ENCODE assay signal across 8 cellular contexts in the genomic region with DNA sequence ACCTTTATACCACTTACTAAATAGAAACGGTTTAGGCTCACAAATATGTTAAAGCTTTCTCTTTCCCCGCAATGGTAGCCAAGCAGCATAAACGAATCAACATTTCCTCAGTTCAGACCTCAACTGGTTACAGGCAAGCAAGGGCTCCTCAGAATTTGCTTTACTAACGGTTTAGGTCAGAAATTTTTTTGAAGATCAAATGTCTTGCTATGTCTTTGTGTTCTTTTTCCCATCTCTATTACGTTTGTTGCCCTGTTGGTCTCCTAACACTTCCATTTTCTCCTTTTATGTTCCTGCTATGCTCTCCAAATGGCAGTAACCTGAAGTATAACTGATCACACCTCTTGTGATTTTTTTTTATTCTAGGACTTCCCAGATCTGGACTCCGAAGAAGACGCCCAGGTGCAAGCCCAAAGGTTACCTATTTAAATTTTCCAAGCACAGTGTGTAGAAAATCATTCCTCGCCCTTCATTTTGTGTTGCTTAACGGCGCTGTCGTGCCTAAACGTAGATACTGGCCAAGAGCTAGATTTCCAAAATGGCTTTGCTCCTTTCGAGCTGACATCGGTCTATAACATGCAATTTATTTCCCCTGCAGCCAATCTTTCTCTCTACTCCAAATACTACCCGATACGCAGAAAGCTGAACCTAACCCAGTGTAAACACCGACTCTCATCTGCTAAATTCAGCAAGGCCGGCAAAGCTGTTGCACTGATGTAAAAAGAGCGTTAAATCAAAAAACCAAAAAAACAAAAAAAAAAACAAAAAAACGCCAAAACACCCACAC. TPM values are rescaled to one million over a fixed set of nuclear protein-coding genes. Genes with fewer than 3 reads are reported as not detected.
A peak's percentile ranks its signal among the peaks of the same experiment; 100 is the strongest.
DNase-seq lines count a peak whose midpoint lies in the region; TF ChIP-seq lines count a peak whose summit lies in the region.

No MANE protein-coding gene starts in this region.

- no peak for TF ChIP-seq POLR2A in breast epithelium (IDR thresholded peaks at IDR 0.05)

- peak overlapping the region; percentile 95 to 96 (median 96) for H3K4me3 ChIP-seq in breast epithelium

- no peaks in the 10 kb centered on the region for H3K36me3 ChIP-seq in breast epithelium

- DNase-seq in ELR (ENCODE audit: low read depth) (peak; percentile 78), H4 (ENCODE audit: low spot score) (peak; percentile 47), LoVo (ENCODE audit: low spot score) (peak; percentile 44), SK-MEL-5 (ENCODE audit: low read depth, low spot score) (peak; percentile 51), breast epithelium (ENCODE audit: low spot score in 2 of 2) (peak in 1 of 2 donors; percentile 34), kidney tubule cell (ENCODE audit: low spot score) (peak; percentile 75), OCI-M2 (lab: John Stamatoyannopoulos, UW; ENCODE audit: unreplicated experiment) (no peak)
- peak; percentile 7 to 28 for DNase-seq in stimulated activated CD8-positive, alpha-beta memory T cell treated with anti-CD3 and anti-CD28 coated beads, Interleukin-2, amount 100 ng/mL, for 1 hour (ENCODE audit: low read depth in 2 of 2)

- in situ Hi-C loops in SK-MEL-5 (cut with HindIII; ENCODE audit: low pct_unique_long_range_greater_than_20kb, low sequenced_read_pairs) = no loop called here

- peak overlapping the region; percentile 84 to 95 for H3K27ac ChIP-seq in breast epithelium

- H3K4me1 ChIP-seq in breast epithelium = peaks cover 2 to 20% of the 10 kb centered on the region in 2 donors

- intact Hi-C loops in breast epithelium (cut with DNase I; ENCODE audit: low total_unique reads) = no loop called here

- no peaks in the 10 kb centered on the region for H3K9me3 ChIP-seq in breast epithelium

- no peak for TF ChIP-seq CTCF in breast epithelium (IDR thresholded peaks at IDR 0.05)

- H3K27me3 ChIP-seq in breast epithelium = no peaks in the 10 kb centered on the region

RNA-seq across cellular contexts. Expression of a gene that starts 0.7 kb away (rescaled TPM):
- total RNA-seq in H4 (2014; rRNA removed; shearing (Covaris generic)) = 36.7 and 46.3 TPM in 2 replicates
- 15.8 and 18.1 TPM in 2 replicates for total RNA-seq in SK-MEL-5 (2014; rRNA removed; shearing (Covaris generic))
- 6.4 and 7.1 TPM in 2 replicates for polyA plus RNA-seq in SK-MEL-5 (2015; cell fraction: cytosol; rRNA removed)
- 3.6 and 5.6 TPM in 2 replicates for polyA plus RNA-seq in SK-MEL-5 (2015; cell fraction: nucleus; rRNA removed)
- 10 to 100 TPM in 2 of 3 donors, 1 to 10 TPM in 1; 8.6 to 13.2 (median 10.5) TPM for total RNA-seq in breast epithelium

RNA-seq across cellular contexts. Expression of a gene that starts 41.7 kb away (rescaled TPM):
- 2.5 and 3.7 TPM in 2 replicates for total RNA-seq in H4 (2014; rRNA removed; shearing (Covaris generic))
- total RNA-seq in SK-MEL-5 (2014; rRNA removed; shearing (Covaris generic)) = 10.5 and 15.8 TPM in 2 replicates
- 5.0 and 9.7 TPM in 2 replicates for polyA plus RNA-seq in SK-MEL-5 (2015; cell fraction: cytosol; rRNA removed)
- 26.0 and 30.7 TPM in 2 replicates for polyA plus RNA-seq in SK-MEL-5 (2015; cell fraction: nucleus; rRNA removed)
- total RNA-seq in breast epithelium = 10 to 100 TPM; 17.9 to 40.5 (median 33.4) TPM
